20 cellular contexts compared by ENCODE assay signal in the genomic region with DNA sequence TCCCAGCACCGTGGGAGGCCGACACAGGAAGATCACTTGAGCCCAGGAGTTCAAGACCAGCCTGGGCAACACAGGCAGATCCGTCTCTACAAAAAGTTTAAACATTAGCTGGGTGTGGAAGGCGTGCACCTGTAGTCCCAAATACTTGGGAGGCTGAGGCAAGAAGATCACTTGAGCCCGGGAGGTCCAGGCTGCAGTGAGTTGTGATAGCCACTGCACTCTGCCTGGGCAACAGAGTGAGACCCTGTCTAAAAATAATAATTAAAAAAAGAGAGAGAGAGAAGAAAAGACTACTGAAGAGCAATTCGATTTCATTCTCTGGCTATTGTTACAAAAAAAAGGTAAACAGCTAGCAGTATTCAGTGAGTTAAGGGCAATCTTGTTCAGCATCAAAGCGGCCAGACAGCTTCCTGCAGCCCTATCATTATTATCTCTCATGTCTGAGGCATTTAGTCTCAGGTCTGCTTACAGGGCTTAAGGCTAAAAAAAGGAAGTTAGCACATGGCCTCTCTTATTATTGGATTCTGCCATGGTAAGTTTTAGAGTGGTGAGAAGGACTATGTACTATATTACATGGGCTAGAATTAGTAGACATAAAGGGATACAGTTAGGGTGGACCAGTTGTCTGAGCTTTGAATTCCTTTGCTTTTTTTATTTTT. TPM values are rescaled to one million over a fixed set of nuclear protein-coding genes. Genes with fewer than 3 reads are reported as not detected.
A peak's percentile ranks its signal among the peaks of the same experiment; 100 is the strongest.
DNase-seq lines count a peak whose midpoint lies in the region; ATAC-seq lines count a peak whose summit lies in the region.
"Had no signal": no experiment of that assay in that cellular context is flagged by ENCODE, and none has a peak within 500 bp of the region (broad histone marks: within the 10 kb centered on the region; RNA-seq: fewer than 3 reads in every experiment).

No MANE protein-coding gene starts in this region.

- H3K4me3 ChIP-seq in mesendoderm (ENCODE audit: low read length): no peak overlapping the region
- H3K4me3 ChIP-seq: cardiac muscle cell, gastroesophageal sphincter, thyroid gland had no signal

- H3K4ac ChIP-seq in mesendoderm (ENCODE audit: low read depth, low read length): no peak overlapping the region

- H3K27ac Mint-ChIP-seq in T-helper 2 cell treated with Interferon-gamma antibody and Interleukin-4, amounts not matched to agents 5 μg/mL and 100 μg/mL, for 36 hours: peak overlapping the region; percentile 41

- no peak overlapping the region for H3K27ac ChIP-seq in mesendoderm (ENCODE audit: low read depth, low read length)
- H3K27ac ChIP-seq: cardiac muscle cell, gastroesophageal sphincter, KMS-11, thyroid gland had no signal

- H3K23ac ChIP-seq in mesendoderm (ENCODE audit: low read length): no peak overlapping the region

- H2BK120ac ChIP-seq in mesendoderm (ENCODE audit: low read depth, low read length): no peak overlapping the region

- no peak overlapping the region for H3K56ac ChIP-seq in mesendoderm (ENCODE audit: low read length)

- no peaks in the 10 kb centered on the region for H3K9me3 Mint-ChIP-seq in T-helper 2 cell treated with Interferon-gamma antibody and Interleukin-4, amounts not matched to agents 5 μg/mL and 100 μg/mL, for 36 hours
- H3K9me3 Mint-ChIP-seq: CD4-positive, CD25-positive, alpha-beta regulatory T cell; stimulated activated effector memory CD8-positive, alpha-beta T cell treated with anti-CD3 and anti-CD28 coated beads, Interleukin-12 subunit alpha, Interleukin-12 subunit beta, amount 100 ng/mL, for 72 hours had no signal

- H4K5ac ChIP-seq in mesendoderm (ENCODE audit: low read length): no peak overlapping the region

- H3K79me1 ChIP-seq in mesendoderm (ENCODE audit: low read length): no peaks in the 10 kb centered on the region

- H3K18ac ChIP-seq in mesendoderm (ENCODE audit: low read length): no peak overlapping the region

- no peak overlapping the region for H2BK15ac ChIP-seq in mesendoderm (replicated peaks; ENCODE audit: low read depth)

- no peak overlapping the region for H2AK5ac ChIP-seq in mesendoderm (ENCODE audit: low read length)

- H4K8ac ChIP-seq in mesendoderm (ENCODE audit: low read depth, low read length): peak overlapping the region; percentile 5

- H3K79me2 ChIP-seq in mesendoderm (ENCODE audit: control insufficient read depth, insufficient read depth, low read length): no peaks in the 10 kb centered on the region

- no peak for ATAC-seq in GM21423 (IDR thresholded peaks at IDR 0.05; ENCODE audit: unreplicated experiment)
- ATAC-seq: gastroesophageal sphincter; left cardiac atrium; stimulated activated effector memory CD8-positive, alpha-beta T cell treated with anti-CD3 and anti-CD28 coated beads, Interleukin-12 subunit alpha, Interleukin-12 subunit beta, amount 100 ng/mL, for 72 hours had no signal

- H3K4me1 ChIP-seq in mesendoderm (ENCODE audit: control insufficient read depth, low read depth, low read length): no peaks in the 10 kb centered on the region
- H3K4me1 ChIP-seq: thyroid gland had no signal

- no peaks in the 10 kb centered on the region for H3K27me3 Mint-ChIP-seq in T-helper 2 cell treated with Interferon-gamma antibody and Interleukin-4, amounts not matched to agents 5 μg/mL and 100 μg/mL, for 36 hours (ENCODE audit: low read depth)
- H3K27me3 Mint-ChIP-seq: CD4-positive, CD25-positive, alpha-beta regulatory T cell had no signal

- no peak for DNase-seq in T-helper 2 cell treated with Interferon-gamma antibody and Interleukin-4, amounts not matched to agents 5 μg/mL and 100 μg/mL, for 36 hours (ENCODE audit: low spot score)
- DNase-seq in T-helper 2 cell (no peak), GF-D8 (lab: John Stamatoyannopoulos, UW) (peak; percentile 49), SKM-1 (lab: John Stamatoyannopoulos, UW; ENCODE audit: unreplicated experiment) (peak; percentile 3), mesendoderm (peak; percentile 61), NCI-H69 (lab: John Stamatoyannopoulos, UW) (no peak), cerebellar cortex (ENCODE audit: low spot score) (no peak)
- DNase-seq: CD4-positive, CD25-positive, alpha-beta regulatory T cell; erythroblast; left cardiac atrium; NCI-H1436; NCI-H226; nucleus accumbens; stimulated activated CD4-positive, alpha-beta T cell treated with anti-CD3 and anti-CD28 coated beads, Interleukin-15, amount 100 ng/mL, for 24 hours; thyroid gland had no signal

- peaks cover 65% of the 10 kb centered on the region for H3K4me1 Mint-ChIP-seq in T-helper 2 cell treated with Interferon-gamma antibody and Interleukin-4, amounts not matched to agents 5 μg/mL and 100 μg/mL, for 36 hours (ENCODE audit: low read depth)

- H3K36me3 Mint-ChIP-seq in T-helper 2 cell treated with Interferon-gamma antibody and Interleukin-4, amounts not matched to agents 5 μg/mL and 100 μg/mL, for 36 hours (ENCODE audit: low read depth): peaks cover 76% of the 10 kb centered on the region

- no peak overlapping the region for H3K4me2 ChIP-seq in mesendoderm (ENCODE audit: low read length)
- H3K4me2 ChIP-seq: KMS-11 had no signal

- H3K36me3 ChIP-seq in mesendoderm (ENCODE audit: control insufficient read depth, insufficient read depth, low read length): no peaks in the 10 kb centered on the region
- H3K36me3 ChIP-seq: cardiac muscle cell, gastroesophageal sphincter, thyroid gland had no signal

- no peak overlapping the region for H2BK5ac ChIP-seq in mesendoderm (ENCODE audit: low read length)

- peak overlapping the region; percentile 21 for H3K4me3 Mint-ChIP-seq in T-helper 2 cell treated with Interferon-gamma antibody and Interleukin-4, amounts not matched to agents 5 μg/mL and 100 μg/mL, for 36 hours
- H3K4me3 Mint-ChIP-seq: CD4-positive, CD25-positive, alpha-beta regulatory T cell; stimulated activated effector memory CD8-positive, alpha-beta T cell treated with anti-CD3 and anti-CD28 coated beads, Interleukin-12 subunit alpha, Interleukin-12 subunit beta, amount 100 ng/mL, for 72 hours had no signal

- no peak overlapping the region for H3K9ac ChIP-seq in mesendoderm (ENCODE audit: low read length)
- H3K9ac ChIP-seq: KMS-11 had no signal

- H3K27me3 ChIP-seq in mesendoderm (ENCODE audit: insufficient read depth, low read length, poor library complexity): no peaks in the 10 kb centered on the region
- H3K27me3 ChIP-seq: cardiac muscle cell, gastroesophageal sphincter, thyroid gland had no signal

- no CpG with 5 or more reads among the region's 7 CpGs for WGBS in mesendoderm (ENCODE audit: extremely low coverage, insufficient coverage, low lambda C conversion rate)

RNA-seq across cellular contexts. Expression of gene ARHGEF6, which starts 37.9 kb away (rescaled TPM):
- 1.0 TPM for polyA plus RNA-seq in mesendoderm (2013, experiment 1 of 2)
- 1.1 TPM for polyA plus RNA-seq in mesendoderm (2013, experiment 2 of 2)

Comparison
In these comparisons a context has a peak if more than half of its experiments do, and no peak if none do; other contexts are left out.
1. DNase-seq: peak in GF-D8 (single experiment), SKM-1 (single experiment) and mesendoderm (single experiment); none in T-helper 2 cell treated with Interferon-gamma antibody and Interleukin-4, amounts not matched to agents 5 μg/mL and 100 μg/mL, for 36 hours (single experiment), T-helper 2 cell (0 of 5), NCI-H69 (single experiment) and cerebellar cortex (single experiment).